In genomic region chr17:18246880-18247612, GRCh38 we compare ENCODE assay signal across 9 cellular contexts. TPM values are rescaled to one million over a fixed set of nuclear protein-coding genes. Genes with fewer than 3 reads are reported as not detected.
DNase-seq lines count a peak whose midpoint lies in the region; ATAC-seq, FAIRE-seq and TF ChIP-seq lines count a peak whose summit lies in the region.
"Had no signal": no experiment of that assay in that cellular context is flagged by ENCODE, and none has a peak within 500 bp of the region (broad histone marks: within the 10 kb centered on the region; RNA-seq: fewer than 3 reads in every experiment).

No MANE protein-coding gene starts in this region.

- CTCF ChIA-PET in Caco-2 (lab: Charles Lee), result interaction anchor here (1.0 kb wide), 1 partner anchor 110 kb away, joined by 3 read pairs; no protein-coding TSS in a partner anchor
- CTCF ChIA-PET in IMR-90 (lab: Yijun Ruan, JAX), result no interaction called here
- CTCF ChIA-PET in HepG2 (lab: Yijun Ruan, JAX; ENCODE audit: low intra/inter-chr PET ratio, low total read pairs), result interaction anchor here (1.0 kb wide), 1 partner anchor 72 kb away, joined by 3 read pairs; no protein-coding TSS in a partner anchor

- no peak overlapping the region for H3K23ac ChIP-seq in IMR-90 (ENCODE audit: low read depth, low read length)

- peaks cover 35% of the 10 kb centered on the region for H4K20me1 ChIP-seq in IMR-90 (ENCODE audit: insufficient read depth, low read length)
- H4K20me1 ChIP-seq in HepG2 (ENCODE audit: insufficient read depth, low read length), result no peaks in the 10 kb centered on the region

- POLR2A ChIA-PET in Caco-2 (lab: Charles Lee) (no interaction called here), IMR-90 (lab: Charles Lee; ENCODE audit: unreplicated experiment) (no interaction called here), HepG2 (lab: Yijun Ruan, JAX) (interaction anchor here (1.2 kb wide), 1 partner anchor 14 kb away, joined by 3 read pairs; no protein-coding TSS in a partner anchor)

- FAIRE-seq in pancreas (lab: Jason Lieb, UNC) (no peak), HepG2 (lab: Jason Lieb, UNC) (no peak)

- no peak overlapping the region for H2BK20ac ChIP-seq in IMR-90 (ENCODE audit: low read depth, low read length)

- H3K27me3 ChIP-seq in Caco-2 (replicated peaks; ENCODE audit: control insufficient read depth, insufficient read depth, low read length), result no peaks in the 10 kb centered on the region
- no peaks in the 10 kb centered on the region for H3K27me3 ChIP-seq in IMR-90 (ENCODE audit: control insufficient read depth, insufficient read depth, low read length)
- no peaks in the 10 kb centered on the region for H3K27me3 ChIP-seq in pancreas
- H3K27me3 ChIP-seq in HepG2 (ENCODE audit: control insufficient read depth in 1 of 2, insufficient read depth in 2 of 2, low read length in 2 of 2), result no peaks in the 10 kb centered on the region

- H3K79me2 ChIP-seq in HepG2 (ENCODE audit: insufficient read depth, low read length), result no peaks in the 10 kb centered on the region

- dilution Hi-C loops in IMR-90 (cut with HindIII; ENCODE audit: low sequenced_read_pairs, unreplicated experiment), result no loop called here

- TF ChIP-seq CTCF in Caco-2 (IDR thresholded peaks at IDR 0.05; ENCODE audit: insufficient read depth in 1 of 2, low read depth in 1 of 2, low read length in 1 of 2, severe bottlenecking in 1 of 2, unreplicated experiment in 1 of 2), result no peak
- no peak for TF ChIP-seq CTCF in IMR-90 (conservative IDR thresholded peaks at IDR 0.05; ENCODE audit: low read depth, low read length)
- TF ChIP-seq CTCF in fibroblast of mammary gland (conservative IDR thresholded peaks at IDR 0.05; ENCODE audit: control insufficient read depth, insufficient read depth, low read depth, low read length), result no peak
- TF ChIP-seq CTCF in pancreas (IDR thresholded peaks at IDR 0.05), result no peak
- no peak for TF ChIP-seq CTCF in HepG2 (CRISPR knock-in tag; IDR thresholded peaks at IDR 0.05)

- no peak for TF ChIP-seq POLR2A in IMR-90 (IDR thresholded peaks at IDR 0.05; ENCODE audit: low read depth, low read length)
- TF ChIP-seq POLR2A in HepG2 (IDR thresholded peaks at IDR 0.05; ENCODE audit: insufficient read depth in 1 of 2, low read depth in 2 of 2, low read length in 2 of 2), result no peak

- peaks cover 3% of the 10 kb centered on the region for H3K9me1 ChIP-seq in IMR-90 (ENCODE audit: insufficient read depth, low read length)

- TF ChIP-seq EP300 in HepG2 (IDR thresholded peaks at IDR 0.05; ENCODE audit: low read depth in 2 of 2, low read length in 2 of 2) (no peak), HepG2 (CRISPR knock-in tag; IDR thresholded peaks at IDR 0.05; ENCODE audit: borderline replicate concordance) (no peak)

- H2AK9ac ChIP-seq in IMR-90 (replicated peaks; ENCODE audit: low read depth, low read length, poor library complexity), result peak overlapping the region; percentile 52

- H3K4me2 ChIP-seq in IMR-90 (ENCODE audit: low read depth, low read length), result no peak overlapping the region
- H3K4me2 ChIP-seq in HepG2 (ENCODE audit: low read depth, low read length), result no peak overlapping the region

- H3K4me3 ChIP-seq in Caco-2 (ENCODE audit: low read depth, low read length), result no peak overlapping the region
- H3K4me3 ChIP-seq in IMR-90 (ENCODE audit: insufficient read depth, low read depth, low read length), result no peak overlapping the region
- H3K4me3 ChIP-seq in fibroblast of mammary gland (ENCODE audit: control insufficient read depth, low read depth, low read length), result no peak overlapping the region
- H3K4me3 ChIP-seq in pancreas, result no peak overlapping the region
- no peak overlapping the region for H3K4me3 ChIP-seq in HepG2 (replicated peaks in 1 of 3; ENCODE audit: insufficient read depth in 1 of 3, low read depth in 2 of 3, low read length in 3 of 3)

- no peak overlapping the region for H3K4me3 Mint-ChIP-seq in Caco-2 (ENCODE audit: unreplicated experiment)
- H3K4me3 Mint-ChIP-seq: activated naive CD4-positive, alpha-beta T cell treated with anti-CD3 and anti-CD28 coated beads, Interleukin-2, amount 50 U/mL, for 24 hours had no signal

- no peaks in the 10 kb centered on the region for H3K4me1 Mint-ChIP-seq in Caco-2 (ENCODE audit: low read depth, unreplicated experiment)

- no peak overlapping the region for H3K4ac ChIP-seq in IMR-90 (ENCODE audit: low read depth, low read length)

- no peak overlapping the region for H2BK15ac ChIP-seq in IMR-90 (ENCODE audit: low read depth, low read length)

- ATAC-seq in IMR-90 (ENCODE audit: low read depth) (peak; percentile 36; the same call in 1 of the 2 replicates), pancreas (peak; percentile 36 to 78 (median 68)), HepG2 (no peak; the same call in 2 of the 3 replicates), HG02571 (IDR thresholded peaks at IDR 0.05; ENCODE audit: unreplicated experiment) (no peak)

- TF ChIP-seq RAD21 in IMR-90 (IDR thresholded peaks at IDR 0.05; ENCODE audit: low read length), result no peak
- TF ChIP-seq RAD21 in HepG2 (CRISPR knock-in tag; IDR thresholded peaks at IDR 0.05), result no peak

- peak overlapping the region; percentile 6 for H3K27ac Mint-ChIP-seq in Caco-2 (ENCODE audit: unreplicated experiment)
- H3K27ac Mint-ChIP-seq: activated naive CD4-positive, alpha-beta T cell treated with anti-CD3 and anti-CD28 coated beads, Interleukin-2, amount 50 U/mL, for 24 hours had no signal

- H4K91ac ChIP-seq in IMR-90 (ENCODE audit: insufficient read depth, low read depth, low read length), result no peak overlapping the region

- H3K9me3 ChIP-seq in Caco-2 (no peaks in the 10 kb centered on the region), IMR-90 (ENCODE audit: control insufficient read depth, insufficient read depth, low read length) (no peaks in the 10 kb centered on the region), pancreas (no peaks in the 10 kb centered on the region), HepG2 (ENCODE audit: low read length) (no peaks in the 10 kb centered on the region)

- 0 out of 2 replicates have a peak overlapping the region, but pooled peaks have one; percentile 52 for H2AK5ac ChIP-seq in IMR-90 (ENCODE audit: low read depth, low read length)

- no peak overlapping the region for H3K14ac ChIP-seq in IMR-90 (replicated peaks; ENCODE audit: low read depth, low read length)

- peaks cover 3 to 26% of the 10 kb centered on the region in 2 experiments; a peak in 2 of 4 replicates for H3K79me1 ChIP-seq in IMR-90 (ENCODE audit: low read depth in 1 of 2, low read length in 2 of 2)

- H3K9ac ChIP-seq in IMR-90 (ENCODE audit: low read depth, low read length) (no peak overlapping the region), HepG2 (ENCODE audit: insufficient read depth, low read depth, low read length) (no peak overlapping the region)

- in situ Hi-C loops in IMR-90 (cut with MboI; ENCODE audit: low sequenced_read_pairs), result no loop called here
- in situ Hi-C loops in HepG2 (cut with HindIII; ENCODE audit: extremely low pct_ligation_motif_present, low pct_unique_long_range_greater_than_20kb), result no loop called here

- no peak overlapping the region for H3K18ac ChIP-seq in IMR-90 (ENCODE audit: low read depth, low read length)

- H4K5ac ChIP-seq in IMR-90 (ENCODE audit: low read depth, low read length), result no peak overlapping the region

- H2BK120ac ChIP-seq in IMR-90 (ENCODE audit: low read depth, low read length), result no peak overlapping the region

- peaks cover 97% of the 10 kb centered on the region for H3K36me3 Mint-ChIP-seq in Caco-2 (ENCODE audit: insufficient read depth, unreplicated experiment)

- no peak overlapping the region for H4K8ac ChIP-seq in IMR-90 (ENCODE audit: low read depth in 2 of 2, low read length in 2 of 2)

- intact Hi-C loops in Caco-2 (cut with micrococcal nuclease; ENCODE audit: unreplicated experiment), result no loop called here
- intact Hi-C loops in IMR-90 (cut with micrococcal nuclease), result no loop called here
- intact Hi-C loops in pancreas (cut with DNase I), result no loop called here
- intact Hi-C loops in HepG2 (cut with micrococcal nuclease; ENCODE audit: unreplicated experiment), result no loop called here

- H2AFZ ChIP-seq in IMR-90 (replicated peaks; ENCODE audit: low read length, poor library complexity) (peak overlapping the region; percentile 41), HepG2 (ENCODE audit: low read length) (no peak overlapping the region)

- H3K9me3 Mint-ChIP-seq in Caco-2 (ENCODE audit: unreplicated experiment), result no peaks in the 10 kb centered on the region
- H3K9me3 Mint-ChIP-seq: activated naive CD4-positive, alpha-beta T cell treated with anti-CD3 and anti-CD28 coated beads, Interleukin-2, amount 50 U/mL, for 24 hours had no signal

- H2BK5ac ChIP-seq in IMR-90 (ENCODE audit: low read depth, low read length, poor library complexity, severe bottlenecking), result no peak overlapping the region

- WGBS in IMR-90 (ENCODE audit: extremely low coverage in 2 of 2, insufficient read length in 1 of 2), 2 experiments, result 56% methylated on average over 7 of the region's 46 CpGs; no CpG with 5 or more reads in 1 of the 2 experiments
- WGBS in pancreas, 2 donors, result 39 to 49% methylated on average over 43 to 46 of the region's 46 CpGs
- WGBS in HepG2 (ENCODE audit: low lambda C conversion rate), result 95% methylated on average over 44 of the region's 46 CpGs

- no peaks in the 10 kb centered on the region for H3K27me3 Mint-ChIP-seq in Caco-2 (ENCODE audit: insufficient read depth, unreplicated experiment)
- H3K27me3 Mint-ChIP-seq: activated naive CD4-positive, alpha-beta T cell treated with anti-CD3 and anti-CD28 coated beads, Interleukin-2, amount 50 U/mL, for 24 hours had no signal

- H3K56ac ChIP-seq in IMR-90 (ENCODE audit: extremely low read depth, insufficient read depth, low read length), result no peak overlapping the region

- DNase-seq in Caco-2, result peak; percentile 49 to 69
- DNase-seq in IMR-90, result peak; percentile 8
- DNase-seq in T1000 (lab: John Stamatoyannopoulos, UW), result peak; percentile 18
- DNase-seq in fibroblast of mammary gland (ENCODE audit: low read depth), result peak; percentile 44
- peak in 5 of 6 donors; percentile 51 to 88 (median 74) for DNase-seq in pancreas
- DNase-seq in NCI-H446 treated with DMSO at 0.1 percent for 48 hours (lab: John Stamatoyannopoulos, UW), result no peak
- no peak for DNase-seq in HepG2 (ENCODE audit: low spot score)

- H3K27ac ChIP-seq in IMR-90 (ENCODE audit: insufficient read depth, low read length), result no peak overlapping the region
- peak overlapping the region in 1 of 4 donors; percentile 23 for H3K27ac ChIP-seq in pancreas
- H3K27ac ChIP-seq in HepG2 (ENCODE audit: extremely low read length, insufficient read depth, low read length), result no peak overlapping the region

- H3K36me3 ChIP-seq in Caco-2 (ENCODE audit: control insufficient read depth, insufficient read depth, low read length) (peaks cover 5% of the 10 kb centered on the region), IMR-90 (ENCODE audit: control insufficient read depth, insufficient read depth, low read length) (peaks cover 83% of the 10 kb centered on the region), pancreas (peaks cover 9 to 48% (median 24%) of the 10 kb centered on the region in 3 donors), HepG2 (replicated peaks in 1 of 2; ENCODE audit: control insufficient read depth in 1 of 2, insufficient read depth in 2 of 2, low read length in 2 of 2) (peaks cover 29 to 63% of the 10 kb centered on the region in 2 experiments)

- BruUV-seq in Caco-2 (replicated peaks; lab: Mats Ljungman, UMichigan) (no TSS peak), IMR-90 (replicated peaks; lab: Mats Ljungman, UMichigan) (no TSS peak), HepG2 (replicated peaks; lab: Mats Ljungman, UMichigan) (no TSS peak)

- H3K4me1 ChIP-seq in Caco-2, result no peaks in the 10 kb centered on the region
- H3K4me1 ChIP-seq in IMR-90 (ENCODE audit: control insufficient read depth, insufficient read depth, low read length), result no peaks in the 10 kb centered on the region
- H3K4me1 ChIP-seq in pancreas, result no peaks in the 10 kb centered on the region
- H3K4me1 ChIP-seq in HepG2 (ENCODE audit: insufficient read depth, low read length), result no peaks in the 10 kb centered on the region

RNA-seq across cellular contexts. Expression of gene FLII, which starts 11.5 kb away (rescaled TPM):
- total RNA-seq in Caco-2 (2022) (343 and 392 TPM in 2 replicates), IMR-90 (2012; rRNA removed) (258 and 263 TPM in 2 replicates), pancreas (100 to 1,000 TPM; 142 to 203 (median 162) TPM), HepG2 (2016; rRNA removed; fragmentation: Illumina TruSeq; extraction: Trizol) (130 and 135 TPM in 2 replicates)
- polyA plus RNA-seq in IMR-90 (2012; rRNA removed) (290 and 321 TPM in 2 replicates), pancreas (100 to 1,000 TPM; 254 to 282 TPM), HepG2 (2011; rRNA removed) (303 and 324 TPM in 2 replicates)
- polyA plus RNA-seq in IMR-90 (2012; cell fraction: cytosol; rRNA removed), result 217 and 243 TPM in 2 replicates
- 740 and 1,400 TPM in 2 replicates for polyA plus RNA-seq in IMR-90 (2012; cell fraction: nucleus; rRNA removed; ENCODE audit: low replicate concordance)
- 20.5 and 23.1 TPM in 2 replicates for total RNA-seq in HepG2 (2016; cell fraction: cytosol; rRNA removed; fragmentation: Illumina TruSeq; extraction: Trizol; ENCODE audit: low read depth)
- total RNA-seq in HepG2 (2016; cell fraction: insoluble cytoplasmic fraction; rRNA removed; fragmentation: Illumina TruSeq; extraction: Trizol), result 123 and 124 TPM in 2 replicates
- total RNA-seq in HepG2 (2016; cell fraction: membrane; rRNA removed; fragmentation: Illumina TruSeq; extraction: Trizol), result 56.6 and 58.5 TPM in 2 replicates
- 79.3 and 83.0 TPM in 2 replicates for total RNA-seq in HepG2 (2016; cell fraction: nucleus; rRNA removed; fragmentation: Illumina TruSeq; extraction: Trizol)
- polyA plus RNA-seq in HepG2 (2011; cell fraction: cytosol; rRNA removed), result 189 and 265 TPM in 2 replicates
- 685 and 845 TPM in 2 replicates for polyA plus RNA-seq in HepG2 (2011; cell fraction: nucleus; rRNA removed)
- 108 and 130 TPM in 2 replicates for polyA plus RNA-seq in HepG2 (2012)
- polyA plus RNA-seq in HepG2 (2016; cell fraction: cytosol; fragmentation: Illumina TruSeq; extraction: Trizol; ENCODE audit: low read depth), result 15.6 and 17.4 TPM in 2 replicates
- 140 and 172 TPM in 2 replicates for polyA plus RNA-seq in HepG2 (2016; cell fraction: insoluble cytoplasmic fraction; fragmentation: Illumina TruSeq; extraction: Trizol; ENCODE audit: low read depth)
- 37.0 and 39.8 TPM in 2 replicates for polyA plus RNA-seq in HepG2 (2016; cell fraction: membrane; fragmentation: Illumina TruSeq; extraction: Trizol; ENCODE audit: low read depth)
- polyA plus RNA-seq in HepG2 (2016; cell fraction: nucleus; fragmentation: Illumina TruSeq; extraction: Trizol; ENCODE audit: insufficient read depth, low read depth), result 198 and 202 TPM in 2 replicates
- 413 and 442 TPM in 2 replicates for polyA minus RNA-seq in HepG2 (2011; rRNA and poly(A)+ RNA removed; ENCODE audit: low replicate concordance)
- polyA minus RNA-seq in HepG2 (2011; cell fraction: cytosol; rRNA and poly(A)+ RNA removed), result 159 and 175 TPM in 2 replicates
- 95.7 and 108 TPM in 2 replicates for polyA minus RNA-seq in HepG2 (2011; cell fraction: nucleus; rRNA and poly(A)+ RNA removed)

RNA-seq across cellular contexts. Expression of gene MIEF2, which starts 13.4 kb away (rescaled TPM):
- total RNA-seq in Caco-2 (2022), result 22.3 and 22.8 TPM in 2 replicates
- total RNA-seq in IMR-90 (2012; rRNA removed), result 9.1 and 12.2 TPM in 2 replicates
- polyA plus RNA-seq in IMR-90 (2012; rRNA removed), result 20.7 and 26.6 TPM in 2 replicates
- 17.9 and 19.8 TPM in 2 replicates for polyA plus RNA-seq in IMR-90 (2012; cell fraction: cytosol; rRNA removed)
- 32.6 and 84.0 TPM in 2 replicates for polyA plus RNA-seq in IMR-90 (2012; cell fraction: nucleus; rRNA removed; ENCODE audit: low replicate concordance)
- total RNA-seq in pancreas, result 10 to 100 TPM in 2 of 6 donors, 1 to 10 TPM in 4; 7.1 to 11.1 (median 9.2) TPM
- 1 to 10 TPM; 5.8 to 9.3 TPM for polyA plus RNA-seq in pancreas
- total RNA-seq in HepG2 (2016; rRNA removed; fragmentation: Illumina TruSeq; extraction: Trizol), result 8.0 and 8.2 TPM in 2 replicates
- 1.4 and 1.9 TPM in 2 replicates for total RNA-seq in HepG2 (2016; cell fraction: cytosol; rRNA removed; fragmentation: Illumina TruSeq; extraction: Trizol; ENCODE audit: low read depth)
- total RNA-seq in HepG2 (2016; cell fraction: insoluble cytoplasmic fraction; rRNA removed; fragmentation: Illumina TruSeq; extraction: Trizol), result 6.8 and 9.6 TPM in 2 replicates
- total RNA-seq in HepG2 (2016; cell fraction: membrane; rRNA removed; fragmentation: Illumina TruSeq; extraction: Trizol), result 2.5 and 2.9 TPM in 2 replicates
- total RNA-seq in HepG2 (2016; cell fraction: nucleus; rRNA removed; fragmentation: Illumina TruSeq; extraction: Trizol), result 11.8 and 12.5 TPM in 2 replicates
- 6.0 and 9.5 TPM in 2 replicates for polyA plus RNA-seq in HepG2 (2011; rRNA removed)
- 10.8 and 16.3 TPM in 2 replicates for polyA plus RNA-seq in HepG2 (2011; cell fraction: cytosol; rRNA removed)
- 40.2 and 48.1 TPM in 2 replicates for polyA plus RNA-seq in HepG2 (2011; cell fraction: nucleus; rRNA removed)
- 4.3 and 5.9 TPM in 2 replicates for polyA plus RNA-seq in HepG2 (2012)
- 0.40 and 0.46 TPM in 2 replicates for polyA plus RNA-seq in HepG2 (2016; cell fraction: cytosol; fragmentation: Illumina TruSeq; extraction: Trizol; ENCODE audit: low read depth)
- polyA plus RNA-seq in HepG2 (2016; cell fraction: insoluble cytoplasmic fraction; fragmentation: Illumina TruSeq; extraction: Trizol; ENCODE audit: low read depth), result 3.5 and 3.7 TPM in 2 replicates
- polyA plus RNA-seq in HepG2 (2016; cell fraction: membrane; fragmentation: Illumina TruSeq; extraction: Trizol; ENCODE audit: low read depth), result 1.1 and 1.2 TPM in 2 replicates
- polyA plus RNA-seq in HepG2 (2016; cell fraction: nucleus; fragmentation: Illumina TruSeq; extraction: Trizol; ENCODE audit: insufficient read depth, low read depth), result 8.4 and 11.9 TPM in 2 replicates
- polyA minus RNA-seq in HepG2 (2011; rRNA and poly(A)+ RNA removed; ENCODE audit: low replicate concordance), result 12.7 and 29.1 TPM in 2 replicates
- 7.4 and 9.1 TPM in 2 replicates for polyA minus RNA-seq in HepG2 (2011; cell fraction: cytosol; rRNA and poly(A)+ RNA removed)
- 18.0 and 20.5 TPM in 2 replicates for polyA minus RNA-seq in HepG2 (2011; cell fraction: nucleus; rRNA and poly(A)+ RNA removed)

RNA-seq across cellular contexts. Expression of gene LLGL1, which starts 21.6 kb away (rescaled TPM):
- total RNA-seq in Caco-2 (2022) (39.5 and 41.3 TPM in 2 replicates), IMR-90 (2012; rRNA removed) (34.2 and 40.1 TPM in 2 replicates), pancreas (1 to 10 TPM; 3.4 to 8.4 (median 4.5) TPM), HepG2 (2016; rRNA removed; fragmentation: Illumina TruSeq; extraction: Trizol) (15.3 and 19.7 TPM in 2 replicates)
- polyA plus RNA-seq in IMR-90 (2012; rRNA removed) (52.9 and 57.9 TPM in 2 replicates), pancreas (1 to 10 TPM; 6.3 to 7.3 TPM), HepG2 (2011; rRNA removed) (15.0 and 18.8 TPM in 2 replicates)
- polyA plus RNA-seq in IMR-90 (2012; cell fraction: cytosol; rRNA removed), result 29.8 and 72.4 TPM in 2 replicates
- 53.9 and 145 TPM in 2 replicates for polyA plus RNA-seq in IMR-90 (2012; cell fraction: nucleus; rRNA removed; ENCODE audit: low replicate concordance)
- 2.3 and 2.6 TPM in 2 replicates for total RNA-seq in HepG2 (2016; cell fraction: cytosol; rRNA removed; fragmentation: Illumina TruSeq; extraction: Trizol; ENCODE audit: low read depth)
- total RNA-seq in HepG2 (2016; cell fraction: insoluble cytoplasmic fraction; rRNA removed; fragmentation: Illumina TruSeq; extraction: Trizol), result 15.3 and 17.1 TPM in 2 replicates
- 8.6 and 9.8 TPM in 2 replicates for total RNA-seq in HepG2 (2016; cell fraction: membrane; rRNA removed; fragmentation: Illumina TruSeq; extraction: Trizol)
- 8.6 and 10.2 TPM in 2 replicates for total RNA-seq in HepG2 (2016; cell fraction: nucleus; rRNA removed; fragmentation: Illumina TruSeq; extraction: Trizol)
- 10.4 and 17.8 TPM in 2 replicates for polyA plus RNA-seq in HepG2 (2011; cell fraction: cytosol; rRNA removed)
- 32.9 and 37.7 TPM in 2 replicates for polyA plus RNA-seq in HepG2 (2011; cell fraction: nucleus; rRNA removed)
- polyA plus RNA-seq in HepG2 (2012), result 7.1 and 9.0 TPM in 2 replicates
- polyA plus RNA-seq in HepG2 (2016; cell fraction: cytosol; fragmentation: Illumina TruSeq; extraction: Trizol; ENCODE audit: low read depth), result 1.6 and 1.8 TPM in 2 replicates
- 13.7 and 17.7 TPM in 2 replicates for polyA plus RNA-seq in HepG2 (2016; cell fraction: insoluble cytoplasmic fraction; fragmentation: Illumina TruSeq; extraction: Trizol; ENCODE audit: low read depth)
- 5.4 and 6.6 TPM in 2 replicates for polyA plus RNA-seq in HepG2 (2016; cell fraction: membrane; fragmentation: Illumina TruSeq; extraction: Trizol; ENCODE audit: low read depth)
- polyA plus RNA-seq in HepG2 (2016; cell fraction: nucleus; fragmentation: Illumina TruSeq; extraction: Trizol; ENCODE audit: insufficient read depth, low read depth), result 15.0 and 16.9 TPM in 2 replicates
- polyA minus RNA-seq in HepG2 (2011; rRNA and poly(A)+ RNA removed; ENCODE audit: low replicate concordance), result 19.0 and 51.1 TPM in 2 replicates
- 11.7 and 14.3 TPM in 2 replicates for polyA minus RNA-seq in HepG2 (2011; cell fraction: cytosol; rRNA and poly(A)+ RNA removed)
- polyA minus RNA-seq in HepG2 (2011; cell fraction: nucleus; rRNA and poly(A)+ RNA removed), result 8.6 and 10.4 TPM in 2 replicates

Comparison
In these comparisons a context has a peak if more than half of its experiments do, and no peak if none do; other contexts are left out.
1. DNase-seq: peak in Caco-2 (2 of 2), IMR-90 (single experiment), T1000 (single experiment), fibroblast of mammary gland (single experiment) and pancreas (5 of 6); none in NCI-H446 treated with DMSO at 0.1 percent for 48 hours (single experiment) and HepG2 (single experiment).
2. ATAC-seq: peak in IMR-90 (single experiment) and pancreas (4 of 4); none in HepG2 (single experiment) and HG02571 (single experiment).